In the genomic region with DNA sequence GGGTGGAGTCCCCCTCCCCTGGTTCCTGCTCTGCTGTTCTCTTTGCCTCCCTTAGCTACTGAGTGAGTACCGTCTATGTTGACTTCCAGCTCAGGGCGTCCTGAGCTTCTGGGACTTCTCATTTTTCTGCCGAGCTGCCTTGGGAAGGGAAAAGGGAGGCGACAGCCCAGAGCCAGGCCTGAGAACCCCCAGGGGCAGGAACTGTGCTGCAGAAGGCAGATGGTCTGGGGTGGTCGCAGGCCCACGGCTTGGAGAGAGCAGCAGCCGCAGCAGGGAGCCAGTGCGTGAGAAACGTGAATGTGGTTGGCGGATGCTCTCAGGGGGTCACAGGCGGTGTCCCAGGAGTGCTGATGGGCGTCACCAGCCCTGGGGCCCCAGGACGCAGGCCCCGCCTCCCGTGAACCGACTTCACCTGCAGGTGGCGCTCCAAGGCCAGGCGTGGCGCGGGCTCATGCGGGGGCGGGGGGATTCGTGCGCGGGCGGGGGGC, we compare ENCODE assay signal across 8 cellular contexts. TPM values are rescaled to one million over a fixed set of nuclear protein-coding genes. Genes with fewer than 3 reads are reported as not detected.
DNase-seq lines count a peak whose midpoint lies in the region; ATAC-seq and TF ChIP-seq lines count a peak whose summit lies in the region.

No MANE protein-coding gene starts in this region.

- H3K4me1 ChIP-seq in BE2C (no peaks in the 10 kb centered on the region), muscle layer of colon (ENCODE audit: insufficient read depth, low read length) (peaks cover 9% of the 10 kb centered on the region)

- H3K27me3 ChIP-seq in BE2C (no peaks in the 10 kb centered on the region), muscle layer of colon (ENCODE audit: control insufficient read depth in 1 of 2, insufficient read depth in 2 of 2, low read length in 2 of 2) (no peaks in the 10 kb centered on the region)

- peak overlapping the region; percentile 56 for H3K27ac ChIP-seq in muscle layer of colon (ENCODE audit: low read depth, low read length)

- DNase-seq in BE2C (peak; percentile 76), NCI-H128 (lab: John Stamatoyannopoulos, UW; ENCODE audit: unreplicated experiment) (peak; percentile 2)
- DNase-seq in activated CD4-positive, alpha-beta T cell treated with anti-CD3 and anti-CD28 coated beads, Interleukin-2, amount 50 U/mL, for 48 hours: peak; percentile 78 to 80
- DNase-seq in effector CD8-positive, alpha-beta T cell (lab: John Stamatoyannopoulos, UW): peak; percentile 80
- DNase-seq in stimulated activated naive CD4-positive, alpha-beta T cell treated with Interleukin-2 at 50 U/mL for 16 hours (lab: John Stamatoyannopoulos, UW): peak; percentile 46

- ATAC-seq in GM21390 (IDR thresholded peaks at IDR 0.05; ENCODE audit: unreplicated experiment): peak; percentile 66
- no peak for ATAC-seq in HG02642 (IDR thresholded peaks at IDR 0.05; ENCODE audit: poor library complexity, unreplicated experiment)

- H3K9ac ChIP-seq in muscle layer of colon (ENCODE audit: low read length): no peak overlapping the region

- H3K4me3 ChIP-seq in BE2C (ENCODE audit: low read depth, low read length) (no peak overlapping the region), muscle layer of colon (ENCODE audit: low read depth in 1 of 2, low read length in 2 of 2) (no peak overlapping the region)

- no peaks in the 10 kb centered on the region for H3K36me3 ChIP-seq in BE2C
- no peaks in the 10 kb centered on the region for H3K36me3 ChIP-seq in muscle layer of colon (ENCODE audit: insufficient read depth, low read length)

- H3K9me3 ChIP-seq in BE2C: no peaks in the 10 kb centered on the region
- H3K9me3 ChIP-seq in muscle layer of colon (ENCODE audit: low read length): no peaks in the 10 kb centered on the region

- TF ChIP-seq CTCF in BE2C (IDR thresholded peaks at IDR 0.05; ENCODE audit: low read depth, low read length): peak; percentile 51

RNA-seq across cellular contexts. Expression of a gene that starts 9.2 kb away (rescaled TPM):
- polyA plus RNA-seq in BE2C (2012; ENCODE audit: insufficient read depth, insufficient read length, low read depth): 52.5 TPM

RNA-seq across cellular contexts. Expression of a gene that starts 55.8 kb away (rescaled TPM):
- 5.0 TPM for polyA plus RNA-seq in BE2C (2012; ENCODE audit: insufficient read depth, insufficient read length, low read depth)

Comparison
In these comparisons a context has a peak if more than half of its experiments do, and no peak if none do; other contexts are left out.
1. DNase-seq: peak in every context shown above with its lines; median percentile 80 in effector CD8-positive, alpha-beta T cell; 79 in activated CD4-positive, alpha-beta T cell treated with anti-CD3 and anti-CD28 coated beads, Interleukin-2, amount 50 U/mL, for 48 hours; 76 in BE2C; 46 in stimulated activated naive CD4-positive, alpha-beta T cell treated with Interleukin-2 at 50 U/mL for 16 hours; 2 in NCI-H128.